30 cellular contexts compared by ENCODE assay signal in genomic region chr16:1044515-1045362, GRCh38. TPM values are rescaled to one million over a fixed set of nuclear protein-coding genes. Genes with fewer than 3 reads are reported as not detected.
DNase-seq lines count a peak whose midpoint lies in the region; ATAC-seq lines count a peak whose summit lies in the region.
"Had no signal": no experiment of that assay in that cellular context is flagged by ENCODE, and none has a peak within 500 bp of the region (broad histone marks: within the 10 kb centered on the region; RNA-seq: fewer than 3 reads in every experiment).

No MANE protein-coding gene starts in this region.

- no peak overlapping the region for H3K4me3 Mint-ChIP-seq in naive thymus-derived CD8-positive, alpha-beta T cell
- H3K4me3 Mint-ChIP-seq: dendritic cell treated with granulocyte-macrophage colony-stimulating factor and Interleukin-4, amounts not matched to agents 40 ng/mL and 50 ng/mL, for 4 days; stimulated activated effector memory CD8-positive, alpha-beta T cell treated with anti-CD3 and anti-CD28 coated beads, Interleukin-12 subunit alpha, Interleukin-12 subunit beta, amount 100 ng/mL, for 72 hours had no signal

- no peak for ATAC-seq in naive thymus-derived CD8-positive, alpha-beta T cell
- ATAC-seq: stimulated activated effector memory CD8-positive, alpha-beta T cell treated with anti-CD3 and anti-CD28 coated beads, Interleukin-12 subunit alpha, Interleukin-12 subunit beta, amount 100 ng/mL, for 72 hours had no signal

- peaks cover 0 to 5% (median 1%) of the 10 kb centered on the region in 4 donors for H3K4me1 Mint-ChIP-seq in naive thymus-derived CD8-positive, alpha-beta T cell

- peak in 2 of 3 experiments; percentile 42 for DNase-seq in NCI-H1417 (lab: John Stamatoyannopoulos, UW)
- DNase-seq in NCI-H1417 treated with DMSO at 0.1 percent for 48 hours (lab: John Stamatoyannopoulos, UW), result no peak
- peak; percentile 49 for DNase-seq in NCI-H69 (lab: John Stamatoyannopoulos, UW)
- DNase-seq in caudate nucleus (lab: John Stamatoyannopoulos, UW), result no peak
- DNase-seq in substantia nigra (lab: John Stamatoyannopoulos, UW), result peak in 2 of 49 donors; percentile 50 to 58
- DNase-seq in naive thymus-derived CD8-positive, alpha-beta T cell, result no peak
- DNase-seq in NOMO-1 (lab: John Stamatoyannopoulos, UW; ENCODE audit: unreplicated experiment in 2 of 2), result no peak
- DNase-seq in stimulated activated CD8-positive, alpha-beta memory T cell treated with anti-CD3 and anti-CD28 coated beads, Interleukin-4, amount 100 ng/mL, for 48 hours, result no peak
- DNase-seq: activated CD4-positive, alpha-beta T cell treated with anti-CD3 and anti-CD28 coated beads, Interleukin-2, amount 50 U/mL, for 4 hours; activated gamma-delta T cell treated with Interleukin-2 at 50 U/mL for 16 hours; activated T-cell treated with anti-CD3 and anti-CD28 coated beads, Interleukin-2, amount 50 U/mL, for 48 hours; central memory CD4-positive, alpha-beta T cell; DND-41; GF-D8; KBM-7; NCI-H1092 treated with DMSO at 0.1 percent for 48 hours; NCI-H187 treated with DMSO at 0.1 percent for 48 hours; NK-92 treated with Interleukin-12 subunit alpha and Interleukin-12 subunit beta, amount 100 ng/mL, for 24 hours; stimulated activated CD4-positive, alpha-beta T cell treated with anti-CD3 and anti-CD28 coated beads, Interleukin-15, amount 100 ng/mL, for 24 hours; stimulated activated CD4-positive, alpha-beta T cell treated with anti-CD3 and anti-CD28 coated beads, Interleukin-4, amount 100 ng/mL, for 4 hours; T-helper 1 cell had no signal

- peaks cover 0 to 6% (median 0%) of the 10 kb centered on the region in 3 donors for H3K36me3 Mint-ChIP-seq in naive thymus-derived CD8-positive, alpha-beta T cell
- H3K36me3 Mint-ChIP-seq: stimulated activated effector memory CD8-positive, alpha-beta T cell treated with anti-CD3 and anti-CD28 coated beads, Interleukin-12 subunit alpha, Interleukin-12 subunit beta, amount 100 ng/mL, for 72 hours had no signal

- H3K27ac ChIP-seq in caudate nucleus (ENCODE audit: low read depth, low read length), result peak overlapping the region; percentile 95
- H3K27ac ChIP-seq in substantia nigra (ENCODE audit: low read depth, low read length, poor library complexity, severe bottlenecking), result peak overlapping the region; percentile 92
- H3K27ac ChIP-seq: 22Rv1, esophagus muscularis mucosa had no signal

- no peak overlapping the region for H3K27ac Mint-ChIP-seq in naive thymus-derived CD8-positive, alpha-beta T cell
- H3K27ac Mint-ChIP-seq: dendritic cell treated with granulocyte-macrophage colony-stimulating factor and Interleukin-4, amounts not matched to agents 40 ng/mL and 50 ng/mL, for 4 days; progenitor cell of endocrine pancreas; stimulated activated effector memory CD8-positive, alpha-beta T cell treated with anti-CD3 and anti-CD28 coated beads, Interleukin-12 subunit alpha, Interleukin-12 subunit beta, amount 100 ng/mL, for 72 hours had no signal

- POLR2A ChIA-PET in naive thymus-derived CD8-positive, alpha-beta T cell (lab: Charles Lee), result interaction anchor here (0.6 kb wide), 1 partner anchor 63 kb away, joined by 5 read pairs; the partner anchor contains the start of gene SOX8

- peaks cover 0 to 7% (median 4%) of the 10 kb centered on the region in 5 donors for H3K27me3 Mint-ChIP-seq in naive thymus-derived CD8-positive, alpha-beta T cell

- H3K9me3 Mint-ChIP-seq in naive thymus-derived CD8-positive, alpha-beta T cell, result peaks cover 0 to 6% (median 0%) of the 10 kb centered on the region in 9 donors
- H3K9me3 Mint-ChIP-seq: stimulated activated effector memory CD8-positive, alpha-beta T cell treated with anti-CD3 and anti-CD28 coated beads, Interleukin-12 subunit alpha, Interleukin-12 subunit beta, amount 100 ng/mL, for 72 hours had no signal

RNA-seq across cellular contexts. Expression of gene SSTR5, which starts 27.8 kb away (rescaled TPM):
- total RNA-seq in naive thymus-derived CD8-positive, alpha-beta T cell, result not detected
- not detected for polyA plus RNA-seq in naive thymus-derived CD8-positive, alpha-beta T cell
- total RNA-seq: esophagus muscularis mucosa, HT1080, M059J had no signal
- polyA plus RNA-seq: keratinocyte had no signal

RNA-seq across cellular contexts. Expression of gene C1QTNF8, which starts 51.3 kb away (rescaled TPM):
- not detected for total RNA-seq in naive thymus-derived CD8-positive, alpha-beta T cell
- not detected for polyA plus RNA-seq in naive thymus-derived CD8-positive, alpha-beta T cell
- total RNA-seq: esophagus muscularis mucosa, HT1080, lower leg skin, M059J, progenitor cell of endocrine pancreas had no signal
- polyA plus RNA-seq: keratinocyte had no signal

Comparison
In these comparisons a context has a peak if more than half of its experiments do, and no peak if none do; other contexts are left out.
1. DNase-seq: peak in NCI-H1417 (2 of 3) and NCI-H69 (single experiment); none in NCI-H1417 treated with DMSO at 0.1 percent for 48 hours (single experiment), caudate nucleus (0 of 61), naive thymus-derived CD8-positive, alpha-beta T cell (0 of 10), NOMO-1 (0 of 2) and stimulated activated CD8-positive, alpha-beta memory T cell treated with anti-CD3 and anti-CD28 coated beads, Interleukin-4, amount 100 ng/mL, for 48 hours (single experiment).